In genomic region chr14:38079268-38079667, GRCh38 we compare ENCODE assay signal across 8 cellular contexts.
DNase-seq lines count a peak whose midpoint lies in the region; ATAC-seq and TF ChIP-seq lines count a peak whose summit lies in the region.

No MANE protein-coding gene starts in this region.

- no peaks in the 10 kb centered on the region for H3K4me1 ChIP-seq in endodermal cell (ENCODE audit: control insufficient read depth, insufficient read depth, low read length)

- H3K9me3 ChIP-seq in endodermal cell (ENCODE audit: control insufficient read depth, low read length), result no peaks in the 10 kb centered on the region

- no peak overlapping the region for H3K4me3 Mint-ChIP-seq in endodermal cell

- TF ChIP-seq CTCF in BJ (IDR thresholded peaks at IDR 0.05; ENCODE audit: insufficient read depth, low read depth, low read length) (no peak), fibroblast of mammary gland (conservative IDR thresholded peaks at IDR 0.05; ENCODE audit: control insufficient read depth, insufficient read depth, low read depth, low read length) (no peak), endodermal cell (conservative IDR thresholded peaks at IDR 0.05) (no peak), omental fat pad (IDR thresholded peaks at IDR 0.05) (no peak)

- CTCF ChIA-PET in BJ (lab: Yijun Ruan, JAX), result no interaction called here

- no CpG with 5 or more reads among the region's 1 CpG for WGBS in endodermal cell (ENCODE audit: insufficient coverage in 1 of 2, insufficient read length in 1 of 2), 2 experiments

- no peak overlapping the region for H3K27ac ChIP-seq in endodermal cell (ENCODE audit: low read depth, low read length)

- DNase-seq in BJ (ENCODE audit: low read depth), result peak; percentile 54
- DNase-seq in fibroblast of mammary gland (ENCODE audit: low read depth), result peak; percentile 46
- no peak for DNase-seq in endodermal cell
- no peak for DNase-seq in NCI-H1105 (lab: John Stamatoyannopoulos, UW)
- DNase-seq in SKM-1 treated with dmso at 0.1 percent for 144 hours (lab: John Stamatoyannopoulos, UW; ENCODE audit: unreplicated experiment), result no peak
- no peak for DNase-seq in omental fat pad (ENCODE audit: low spot score)

- peaks cover 28% of the 10 kb centered on the region for H3K4me1 Mint-ChIP-seq in endodermal cell

- no peaks in the 10 kb centered on the region for H3K27me3 Mint-ChIP-seq in endodermal cell (ENCODE audit: insufficient read depth)

- no peak overlapping the region for H3K9ac ChIP-seq in endodermal cell (ENCODE audit: extremely low read depth, low read length, poor library complexity, severe bottlenecking)

- peaks cover 9% of the 10 kb centered on the region for H3K9me3 Mint-ChIP-seq in endodermal cell

- H3K4me3 ChIP-seq in BJ (ENCODE audit: low read depth, low read length), result no peak overlapping the region
- no peak overlapping the region for H3K4me3 ChIP-seq in fibroblast of mammary gland (ENCODE audit: control insufficient read depth, low read depth, low read length)
- no peak overlapping the region for H3K4me3 ChIP-seq in endodermal cell (ENCODE audit: low read length)

- H3K36me3 Mint-ChIP-seq in endodermal cell (ENCODE audit: low read depth), result peaks cover 7% of the 10 kb centered on the region

- no peak overlapping the region for H3K27ac Mint-ChIP-seq in endodermal cell

- no peaks in the 10 kb centered on the region for H3K27me3 ChIP-seq in BJ (ENCODE audit: control insufficient read depth, insufficient read depth, low read length)
- H3K27me3 ChIP-seq in endodermal cell (ENCODE audit: control insufficient read depth, insufficient read depth, low read length, poor library complexity, severe bottlenecking), result no peaks in the 10 kb centered on the region

- H3K36me3 ChIP-seq in BJ (ENCODE audit: control insufficient read depth, insufficient read depth, low read length) (no peaks in the 10 kb centered on the region), endodermal cell (ENCODE audit: control insufficient read depth, insufficient read depth, low read length) (no peaks in the 10 kb centered on the region)

- ATAC-seq in GM19324 (IDR thresholded peaks at IDR 0.05; ENCODE audit: low FRiP score, unreplicated experiment) (peak; percentile 60), HG03460 (IDR thresholded peaks at IDR 0.05; ENCODE audit: unreplicated experiment) (peak; percentile 92), omental fat pad (ENCODE audit: low FRiP score) (no peak)

- POLR2A ChIA-PET in BJ (lab: Charles Lee), result no interaction called here

Comparison
In these comparisons a context has a peak if more than half of its experiments do, and no peak if none do; other contexts are left out.
1. DNase-seq: peak in BJ (single experiment) and fibroblast of mammary gland (single experiment); none in endodermal cell (single experiment), NCI-H1105 (single experiment), SKM-1 treated with dmso at 0.1 percent for 144 hours (single experiment) and omental fat pad (single experiment).